In genomic region chr14:38207342-38207741, GRCh38 we compare ENCODE assay signal across 14 cellular contexts. TPM values are rescaled to one million over a fixed set of nuclear protein-coding genes. Genes with fewer than 3 reads are reported as not detected.
A peak's percentile ranks its signal among the peaks of the same experiment; 100 is the strongest.
DNase-seq lines count a peak whose midpoint lies in the region; TF ChIP-seq lines count a peak whose summit lies in the region.
"Had no signal": no experiment of that assay in that cellular context is flagged by ENCODE, and none has a peak within 500 bp of the region (broad histone marks: within the 10 kb centered on the region; RNA-seq: fewer than 3 reads in every experiment).

No MANE protein-coding gene starts in this region.

- TF ChIP-seq CTCF in BJ (IDR thresholded peaks at IDR 0.05; ENCODE audit: insufficient read depth, low read depth, low read length) (no peak), VCaP (conservative IDR thresholded peaks at IDR 0.05) (no peak), hepatocyte (IDR thresholded peaks at IDR 0.05; ENCODE audit: poor library complexity) (no peak), osteoblast (IDR thresholded peaks at IDR 0.05; ENCODE audit: extremely low read depth, low read depth, low read length) (no peak)

- DNase-seq in BJ (ENCODE audit: low read depth) (no peak), hepatocyte (ENCODE audit: low spot score) (peak; percentile 14), osteoblast (ENCODE audit: insufficient read length, low spot score, missing footprints) (no peak), COLO668 (lab: John Stamatoyannopoulos, UW; ENCODE audit: unreplicated experiment) (no peak), NCI-H446 (lab: John Stamatoyannopoulos, UW) (no peak), ecto neural progenitor cell (ENCODE audit: low spot score) (no peak)
- DNase-seq in effector CD4-positive, alpha-beta T cell, result no peak
- DNase-seq: AML-193; NCI-H1105; Right ventricle myocardium superior; stimulated activated CD4-positive, alpha-beta T cell treated with anti-CD3 and anti-CD28 coated beads, Interleukin-1b, Interleukin-23, amount 100 ng/mL, for 48 hours had no signal

- CTCF ChIA-PET in BJ (lab: Yijun Ruan, JAX), result interaction anchor here (0.6 to 2.5 kb wide), 3 partner anchors 9 to 304 kb away, joined by 3 to 17 read pairs (median 17); no protein-coding TSS in a partner anchor

- H3K79me2 ChIP-seq in hepatocyte (no peaks in the 10 kb centered on the region), osteoblast (ENCODE audit: insufficient read depth, low read length) (no peaks in the 10 kb centered on the region)

- H2AFZ ChIP-seq in hepatocyte (peak overlapping the region; percentile 14), osteoblast (ENCODE audit: low read length) (no peak overlapping the region)

- H3K27me3 ChIP-seq in BJ (ENCODE audit: control insufficient read depth, insufficient read depth, low read length) (no peaks in the 10 kb centered on the region), hepatocyte (peaks cover 45% of the 10 kb centered on the region), osteoblast (ENCODE audit: insufficient read depth, low read length) (no peaks in the 10 kb centered on the region)

- H3K9me3 ChIP-seq in hepatocyte (ENCODE audit: low read depth), result no peaks in the 10 kb centered on the region
- H3K9me3 ChIP-seq in osteoblast (ENCODE audit: low read depth, low read length), result no peaks in the 10 kb centered on the region
- H3K9me3 ChIP-seq: neutrophil had no signal

- WGBS in hepatocyte (ENCODE audit: low lambda C conversion rate, missing lambda C conversion rate), result 25% methylated on average over 5 of the region's 5 CpGs

- H4K20me1 ChIP-seq in hepatocyte (ENCODE audit: insufficient read depth, poor library complexity, severe bottlenecking) (no peaks in the 10 kb centered on the region), osteoblast (ENCODE audit: insufficient read depth, low read length) (no peaks in the 10 kb centered on the region)

- H3K36me3 ChIP-seq in BJ (ENCODE audit: control insufficient read depth, insufficient read depth, low read length) (no peaks in the 10 kb centered on the region; the same call in 1 of the 2 replicates), hepatocyte (replicated peaks; ENCODE audit: insufficient read depth, low read depth) (no peaks in the 10 kb centered on the region), osteoblast (ENCODE audit: insufficient read depth, low read length) (no peaks in the 10 kb centered on the region)
- H3K36me3 ChIP-seq: neutrophil had no signal

- peaks cover 21% of the 10 kb centered on the region for H3K4me1 ChIP-seq in hepatocyte (ENCODE audit: insufficient read depth)
- no peaks in the 10 kb centered on the region for H3K4me1 ChIP-seq in osteoblast (ENCODE audit: insufficient read depth, low read length)

- no peaks in the 10 kb centered on the region for H3K9me2 ChIP-seq in hepatocyte (replicated peaks; ENCODE audit: insufficient read depth)

- H3K4me3 ChIP-seq in BJ (ENCODE audit: low read depth, low read length), result peak overlapping the region; percentile 85
- H3K4me3 ChIP-seq in hepatocyte, result peak overlapping the region; percentile 7
- no peak overlapping the region for H3K4me3 ChIP-seq in osteoblast (ENCODE audit: insufficient read depth, low read length)

- H3K4me2 ChIP-seq in hepatocyte (peak overlapping the region; percentile 89), osteoblast (ENCODE audit: insufficient read depth, low read length) (peak overlapping the region; percentile 48)

- H3K27ac ChIP-seq in VCaP (peak overlapping the region; percentile 70), hepatocyte (peak overlapping the region; percentile 98), osteoblast (ENCODE audit: low read depth, low read length) (no peak overlapping the region)
- H3K27ac ChIP-seq: neutrophil had no signal

- POLR2A ChIA-PET in BJ (lab: Charles Lee), result interaction anchor here (0.6 kb wide), 2 partner anchors 69 to 203 kb away, joined by 4 read pairs; no protein-coding TSS in a partner anchor

RNA-seq across cellular contexts. Expression of gene SSTR1, which starts 0.4 kb away (rescaled TPM):
- 42.2 and 55.9 TPM in 2 replicates for polyA plus RNA-seq in BJ (2011; rRNA removed)
- polyA minus RNA-seq in BJ (2011; rRNA and poly(A)+ RNA removed), result 26.1 and 34.8 TPM in 2 replicates
- 6.0 and 7.3 TPM in 2 replicates for total RNA-seq in hepatocyte
- 2.8 and 7.1 TPM in 2 replicates for polyA plus RNA-seq in hepatocyte
- total RNA-seq in osteoblast, result under 0.01 TPM in 2 replicates
- total RNA-seq: Daoy had no signal

RNA-seq across cellular contexts. Expression of gene CLEC14A, which starts 48.6 kb away (rescaled TPM):
- 0.12 and 0.23 TPM in 2 replicates for polyA plus RNA-seq in BJ (2011; rRNA removed)
- 0.09 and 0.26 TPM in 2 replicates for polyA minus RNA-seq in BJ (2011; rRNA and poly(A)+ RNA removed)
- total RNA-seq in hepatocyte, result 2.3 and 4.0 TPM in 2 replicates
- polyA plus RNA-seq in hepatocyte, result 1.1 and 1.9 TPM in 2 replicates
- 0.29 TPM in 1 of 2 replicates, not detected in the other for total RNA-seq in osteoblast
- total RNA-seq: Daoy had no signal
